In the genomic region with DNA sequence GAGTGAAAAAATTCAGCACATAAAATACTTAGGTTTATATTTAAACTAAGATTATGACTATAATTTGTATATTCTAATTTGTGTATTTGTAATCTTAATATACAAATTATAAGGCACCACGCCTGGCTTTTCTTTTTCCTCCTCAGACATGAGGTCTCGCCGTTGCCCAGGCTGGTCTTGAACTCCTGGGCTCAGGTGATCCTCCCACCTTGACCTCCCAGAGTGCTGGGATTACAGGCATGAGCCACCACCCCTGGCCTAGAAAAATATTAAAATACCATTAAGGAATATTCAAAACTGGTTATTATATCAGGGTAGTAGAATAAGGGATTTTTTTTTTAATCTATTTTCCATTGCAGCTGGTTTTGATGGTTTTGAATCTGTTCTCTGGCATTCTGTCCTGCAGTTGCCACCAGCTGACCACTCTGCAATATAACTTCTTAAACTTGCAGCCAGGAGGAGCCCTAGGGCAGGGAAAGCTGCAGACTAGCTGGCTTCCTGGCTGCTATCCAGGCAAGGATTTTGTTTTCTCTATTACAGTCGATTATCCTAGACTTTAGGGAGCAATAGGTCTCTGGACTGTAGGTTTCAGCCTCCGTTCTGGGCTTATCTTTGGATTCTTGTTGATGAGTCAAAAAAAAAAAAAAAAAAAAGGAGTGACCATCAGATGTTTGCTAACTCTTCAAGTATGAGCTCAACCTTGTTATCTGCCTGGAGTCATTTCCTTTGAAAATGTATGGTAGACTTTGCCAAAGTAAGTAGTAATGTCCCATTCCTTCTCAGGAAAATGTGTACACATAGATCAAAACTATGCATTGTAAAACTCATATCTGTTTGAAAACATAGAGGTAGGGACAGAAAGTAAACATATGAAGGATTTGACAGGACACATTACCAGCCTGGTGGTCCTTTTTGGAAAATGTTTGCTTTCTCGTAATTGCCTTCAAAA, we compare ENCODE assay signal across 9 cellular contexts. TPM values are rescaled to one million over a fixed set of nuclear protein-coding genes. Genes with fewer than 3 reads are reported as not detected.
DNase-seq lines count a peak whose midpoint lies in the region; ATAC-seq and TF ChIP-seq lines count a peak whose summit lies in the region.
"Had no signal": no experiment of that assay in that cellular context is flagged by ENCODE, and none has a peak within 500 bp of the region (broad histone marks: within the 10 kb centered on the region; RNA-seq: fewer than 3 reads in every experiment).

No MANE protein-coding gene starts in this region.

- H3K27me3 Mint-ChIP-seq in endothelial cell (ENCODE audit: unreplicated experiment): no peaks in the 10 kb centered on the region

- no peaks in the 10 kb centered on the region for H3K27me3 ChIP-seq in upper lobe of left lung

- peaks cover 17 to 21% (median 19%) of the 10 kb centered on the region in 4 donors for H3K4me1 ChIP-seq in upper lobe of left lung

- peak overlapping the region in 2 of 4 donors; percentile 49 to 81 for H3K27ac ChIP-seq in upper lobe of left lung

- H3K4me3 ChIP-seq in LNCaP clone FGC (ENCODE audit: low read depth, low read length) (no peak overlapping the region), upper lobe of left lung (no peak overlapping the region)

- no peak overlapping the region for H3K27ac Mint-ChIP-seq in activated naive CD4-positive, alpha-beta T cell treated with anti-CD3 and anti-CD28 coated beads, Interleukin-2, amount 50 U/mL, for 72 hours
- no peak overlapping the region for H3K27ac Mint-ChIP-seq in endothelial cell (ENCODE audit: unreplicated experiment)

- ATAC-seq in activated naive CD4-positive, alpha-beta T cell treated with anti-CD3 and anti-CD28 coated beads, Interleukin-2, amount 50 U/mL, for 72 hours: no peak
- ATAC-seq in upper lobe of left lung (ENCODE audit: low FRiP score in 2 of 2): peak; percentile 88 to 95
- ATAC-seq in GM21717 (IDR thresholded peaks at IDR 0.05; ENCODE audit: unreplicated experiment): no peak

- no peaks in the 10 kb centered on the region for H3K9me3 ChIP-seq in upper lobe of left lung

- H3K36me3 ChIP-seq in upper lobe of left lung: peaks cover 0 to 15% (median 7%) of the 10 kb centered on the region in 4 donors

- TF ChIP-seq CTCF in LNCaP clone FGC (IDR thresholded peaks at IDR 0.05; ENCODE audit: control insufficient read depth, extremely low read depth, insufficient read depth): peak; percentile 89
- peak; percentile 62 for TF ChIP-seq CTCF in endothelial cell (IDR thresholded peaks at IDR 0.05; ENCODE audit: unreplicated experiment)
- TF ChIP-seq CTCF in upper lobe of left lung (IDR thresholded peaks at IDR 0.05): peak; percentile 73 to 91 (median 81)

- no peak for TF ChIP-seq POLR2A in upper lobe of left lung (IDR thresholded peaks at IDR 0.05)

- H3K9me3 Mint-ChIP-seq in activated naive CD4-positive, alpha-beta T cell treated with anti-CD3 and anti-CD28 coated beads, Interleukin-2, amount 50 U/mL, for 72 hours: no peaks in the 10 kb centered on the region
- H3K9me3 Mint-ChIP-seq in endothelial cell (ENCODE audit: unreplicated experiment): no peaks in the 10 kb centered on the region

- peaks cover 25 to 30% of the 10 kb centered on the region in 2 donors for H3K36me3 Mint-ChIP-seq in activated naive CD4-positive, alpha-beta T cell treated with anti-CD3 and anti-CD28 coated beads, Interleukin-2, amount 50 U/mL, for 72 hours
- peaks cover 13% of the 10 kb centered on the region for H3K36me3 Mint-ChIP-seq in endothelial cell (ENCODE audit: low read depth, unreplicated experiment)

- no peak overlapping the region for H3K4me3 Mint-ChIP-seq in endothelial cell (ENCODE audit: unreplicated experiment)

- 43 to 49% methylated on average over 6 of the region's 6 CpGs for WGBS in upper lobe of left lung, 2 donors

- no peak for TF ChIP-seq EP300 in upper lobe of left lung (IDR thresholded peaks at IDR 0.05)

- peak; percentile 25 for DNase-seq in activated naive CD4-positive, alpha-beta T cell treated with Interleukin-2 at 50 U/mL for 16 hours
- DNase-seq in activated naive CD4-positive, alpha-beta T cell treated with anti-CD3 and anti-CD28 coated beads, Interleukin-2, amount 50 U/mL, for 72 hours (ENCODE audit: low spot score in 2 of 2): no peak
- DNase-seq in LNCaP clone FGC (ENCODE audit: low read depth) (peak; percentile 79), T follicular helper cell (ENCODE audit: low read depth) (peak; percentile 20), endothelial cell (ENCODE audit: low spot score) (peak; percentile 75), medulla oblongata (ENCODE audit: extremely low spot score) (peak; percentile 91), upper lobe of left lung (peak in 1 of 2 donors; percentile 75)

- H3K4me1 Mint-ChIP-seq in endothelial cell (ENCODE audit: unreplicated experiment): peaks cover 27% of the 10 kb centered on the region

RNA-seq across cellular contexts. Expression of a gene that starts 13.2 kb away (rescaled TPM):
- 10 to 100 TPM; 66.8 to 69.9 TPM for total RNA-seq in activated naive CD4-positive, alpha-beta T cell treated with anti-CD3 and anti-CD28 coated beads, Interleukin-2, amount 50 U/mL, for 72 hours
- total RNA-seq in endothelial cell (ENCODE audit: unreplicated experiment) (17.9 TPM), upper lobe of left lung (10 to 100 TPM in 3 of 6 donors, 1 to 10 TPM in 3; 6.0 to 19.9 (median 8.7) TPM)

RNA-seq across cellular contexts. Expression of a gene that starts 39.7 kb away (rescaled TPM):
- 1 to 10 TPM; 3.5 to 3.9 TPM for total RNA-seq in activated naive CD4-positive, alpha-beta T cell treated with anti-CD3 and anti-CD28 coated beads, Interleukin-2, amount 50 U/mL, for 72 hours
- total RNA-seq in endothelial cell (ENCODE audit: unreplicated experiment): 37.7 TPM
- total RNA-seq in upper lobe of left lung: 10 to 100 TPM in 5 of 6 donors, 1 to 10 TPM in 1; 7.7 to 45.2 (median 14.6) TPM
- total RNA-seq: mononuclear cell had no signal

RNA-seq across cellular contexts. Expression of a gene that starts 58.6 kb away (rescaled TPM):
- 10 to 100 TPM; 75.3 to 79.4 TPM for total RNA-seq in activated naive CD4-positive, alpha-beta T cell treated with anti-CD3 and anti-CD28 coated beads, Interleukin-2, amount 50 U/mL, for 72 hours
- total RNA-seq in endothelial cell (ENCODE audit: unreplicated experiment) (77.6 TPM), upper lobe of left lung (10 to 100 TPM; 32.1 to 68.1 (median 54.7) TPM)

Comparison
In these comparisons a context has a peak if more than half of its experiments do, and no peak if none do; other contexts are left out.
1. DNase-seq: peak in activated naive CD4-positive, alpha-beta T cell treated with Interleukin-2 at 50 U/mL for 16 hours (single experiment), LNCaP clone FGC (single experiment), T follicular helper cell (single experiment), endothelial cell (single experiment) and medulla oblongata (single experiment); none in activated naive CD4-positive, alpha-beta T cell treated with anti-CD3 and anti-CD28 coated beads, Interleukin-2, amount 50 U/mL, for 72 hours (0 of 2).
2. ATAC-seq: peak in upper lobe of left lung (2 of 2); none in activated naive CD4-positive, alpha-beta T cell treated with anti-CD3 and anti-CD28 coated beads, Interleukin-2, amount 50 U/mL, for 72 hours (0 of 2) and GM21717 (single experiment).
3. Peak in every context shown above with its lines, with median percentiles within 50 percentile points of each other: CTCF ChIP-seq.